ENCODE assay signal across 8 cellular contexts in genomic region chr3:31918179-31919165, GRCh38.
DNase-seq lines count a peak whose midpoint lies in the region; ATAC-seq, FAIRE-seq and TF ChIP-seq lines count a peak whose summit lies in the region.

No MANE protein-coding gene starts in this region.

- no peaks in the 10 kb centered on the region for H4K20me1 ChIP-seq in BLaER1
- H4K20me1 ChIP-seq in H1 (replicated peaks in 1 of 2; ENCODE audit: control insufficient read depth in 1 of 2, insufficient read depth in 2 of 2, low read length in 2 of 2): no peaks in the 10 kb centered on the region
- H4K20me1 ChIP-seq in SK-N-SH (ENCODE audit: insufficient read depth): no peaks in the 10 kb centered on the region

- no peak overlapping the region for H3K4ac ChIP-seq in H1 (replicated peaks; ENCODE audit: insufficient read length, low read depth, low read length)

- no peak for TF ChIP-seq CTCF in H1 (IDR thresholded peaks at IDR 0.05; ENCODE audit: control extremely low read depth in 1 of 3, insufficient read depth in 1 of 3, low read depth in 1 of 3, low read length in 3 of 3)
- no peak for TF ChIP-seq CTCF in SK-N-SH (IDR thresholded peaks at IDR 0.05)

- H3K27ac ChIP-seq in BLaER1 (no peak overlapping the region), H1 (ENCODE audit: low read depth, low read length) (peak overlapping the region; percentile 31; the same call in 1 of the 2 replicates), SK-N-SH (ENCODE audit: low read depth in 2 of 2, low read length in 1 of 2) (no peak overlapping the region)

- no peaks in the 10 kb centered on the region for H3K36me3 ChIP-seq in BLaER1
- peaks cover 0 to 8% (median 3%) of the 10 kb centered on the region in 4 experiments; a peak in 2 of 8 replicates for H3K36me3 ChIP-seq in H1 (ENCODE audit: control insufficient read depth in 2 of 4, insufficient read depth in 4 of 4, low read length in 3 of 4)
- no peaks in the 10 kb centered on the region for H3K36me3 ChIP-seq in SK-N-SH (replicated peaks in 1 of 2; ENCODE audit: control insufficient read depth in 1 of 2, insufficient read depth in 2 of 2, low read length in 1 of 2)

- peaks cover 11% of the 10 kb centered on the region for H3K4me1 ChIP-seq in BLaER1
- H3K4me1 ChIP-seq in H1 (replicated peaks in 1 of 4; ENCODE audit: control insufficient read depth in 3 of 4, insufficient read depth in 4 of 4, low read length in 3 of 4): peaks cover 6 to 25% (median 20%) of the 10 kb centered on the region in 4 experiments
- H3K4me1 ChIP-seq in SK-N-SH (ENCODE audit: control insufficient read depth in 1 of 2, insufficient read depth in 2 of 2, low read depth in 1 of 2, low read length in 1 of 2): peaks cover 0 to 2% of the 10 kb centered on the region in 2 experiments; a peak in 1 of 4 replicates

- no peak for TF ChIP-seq POLR2A in H1 (IDR thresholded peaks at IDR 0.05; ENCODE audit: control extremely low read depth in 1 of 2, low read depth in 2 of 2, low read length in 2 of 2)

- no peak overlapping the region for H3K23ac ChIP-seq in H1 (ENCODE audit: insufficient read length)

- no peak for TF ChIP-seq RAD21 in H1 (IDR thresholded peaks at IDR 0.05 in 1 of 2, conservative IDR thresholded peaks at IDR 0.05 in 1 of 2; ENCODE audit: low read depth in 2 of 2, low read length in 2 of 2)
- no peak for TF ChIP-seq RAD21 in SK-N-SH (IDR thresholded peaks at IDR 0.05; ENCODE audit: low read length)

- TF ChIP-seq EP300 in H1 (IDR thresholded peaks at IDR 0.05; ENCODE audit: borderline replicate concordance in 1 of 2, low read depth in 2 of 2, low read length in 2 of 2) (no peak), SK-N-SH (IDR thresholded peaks at IDR 0.05; ENCODE audit: borderline replicate concordance in 1 of 2, low read depth in 1 of 2, low read length in 1 of 2) (no peak)

- FAIRE-seq in H1 (lab: Jason Lieb, UNC): no peak

- H2BK20ac ChIP-seq in H1 (ENCODE audit: low read length): peak overlapping the region; percentile 54; the same call in 1 of the 2 replicates

- H3K14ac ChIP-seq in H1 (ENCODE audit: insufficient read length): no peak overlapping the region

- H3K9me3 ChIP-seq in BLaER1 (peaks cover 18% of the 10 kb centered on the region), H1 (ENCODE audit: insufficient read depth in 2 of 2, low read depth in 1 of 2, low read length in 1 of 2) (peaks cover 7 to 8% of the 10 kb centered on the region in 2 experiments), SK-N-SH (no peaks in the 10 kb centered on the region)

- H2BK5ac ChIP-seq in H1 (ENCODE audit: low read depth, low read length): peak overlapping the region; percentile 53

- H2BK12ac ChIP-seq in H1 (ENCODE audit: low read depth, low read length): 0 out of 2 replicates have a peak overlapping the region, but pooled peaks have one; percentile 69

- no peak overlapping the region for H2AFZ ChIP-seq in H1 (ENCODE audit: low read length)
- no peak overlapping the region for H2AFZ ChIP-seq in SK-N-SH (ENCODE audit: low read depth)

- H3K9ac ChIP-seq in BLaER1: no peak overlapping the region
- no peak overlapping the region for H3K9ac ChIP-seq in H1 (replicated peaks in 1 of 4; ENCODE audit: extremely low read depth in 1 of 4, low read depth in 3 of 4, low read length in 3 of 4)
- no peak overlapping the region for H3K9ac ChIP-seq in SK-N-SH

- H4K8ac ChIP-seq in H1 (ENCODE audit: extremely low read depth, insufficient read depth, low read length): no peak overlapping the region; the same call in 1 of the 2 replicates

- DNase-seq in H1 (ENCODE audit: low read depth in 1 of 2, low spot score in 2 of 2): no peak
- no peak for DNase-seq in SK-N-SH
- no peak for DNase-seq in NOMO-1 (lab: John Stamatoyannopoulos, UW; ENCODE audit: unreplicated experiment in 2 of 2)
- no peak for DNase-seq in stimulated activated CD4-positive, alpha-beta T cell treated with anti-CD3 and anti-CD28 coated beads, Interleukin-2, amount 100 ng/mL, for 48 hours
- DNase-seq in KG1 (lab: John Stamatoyannopoulos, UW): no peak

- no peaks in the 10 kb centered on the region for H3F3A ChIP-seq in SK-N-SH (replicated peaks; ENCODE audit: insufficient read depth)

- H3K79me1 ChIP-seq in H1 (ENCODE audit: low read depth, low read length): peaks cover 9% of the 10 kb centered on the region

- peak; percentile 64 for ATAC-seq in GM19438 (IDR thresholded peaks at IDR 0.05; ENCODE audit: low read depth, unreplicated experiment)
- ATAC-seq in HG03378 (IDR thresholded peaks at IDR 0.05; ENCODE audit: unreplicated experiment): peak; percentile 84

- no peaks in the 10 kb centered on the region for H3K27me3 ChIP-seq in BLaER1
- H3K27me3 ChIP-seq in H1 (replicated peaks in 1 of 4; ENCODE audit: control insufficient read depth in 3 of 4, extremely low read depth in 1 of 4, insufficient read depth in 3 of 4, low read length in 3 of 4): no peaks in the 10 kb centered on the region
- H3K27me3 ChIP-seq in SK-N-SH (ENCODE audit: insufficient read depth): no peaks in the 10 kb centered on the region

- peak overlapping the region; percentile 45 for H4K91ac ChIP-seq in H1 (replicated peaks; ENCODE audit: insufficient read length, low read length)

- H2BK15ac ChIP-seq in H1 (ENCODE audit: low read length): no peak overlapping the region

- peak overlapping the region; percentile 96; the same call in 1 of the 2 replicates for H2AK5ac ChIP-seq in H1 (ENCODE audit: low read depth, low read length)

- peak overlapping the region; percentile 15 for H3K4me2 ChIP-seq in BLaER1
- H3K4me2 ChIP-seq in H1 (ENCODE audit: insufficient read depth in 1 of 2, low read depth in 2 of 2, low read length in 2 of 2): peak overlapping the region in 1 of 2 experiments; percentile 62; a peak in 2 of 4 replicates
- no peak overlapping the region for H3K4me2 ChIP-seq in SK-N-SH

- no peak overlapping the region for H2BK120ac ChIP-seq in H1 (replicated peaks; ENCODE audit: low read depth, low read length)

- no peak overlapping the region for H4K5ac ChIP-seq in H1 (ENCODE audit: insufficient read length, low read depth, low read length)

- no peaks in the 10 kb centered on the region for H3K23me2 ChIP-seq in H1 (ENCODE audit: low read depth, low read length)

- H3K9me2 ChIP-seq in SK-N-SH: no peaks in the 10 kb centered on the region

- H3K79me2 ChIP-seq in H1 (ENCODE audit: control insufficient read depth in 1 of 2, insufficient read depth in 2 of 2, low read length in 2 of 2) (peaks cover 14 to 85% of the 10 kb centered on the region in 2 experiments), SK-N-SH (ENCODE audit: insufficient read depth) (no peaks in the 10 kb centered on the region)

- H3K56ac ChIP-seq in H1 (replicated peaks; ENCODE audit: insufficient read length, low read depth, low read length): no peak overlapping the region

- POLR2A ChIA-PET in H1 (lab: Charles Lee; ENCODE audit: partially characterized antibody): interaction anchor here (0.9 kb wide), 1 partner anchor 10 kb away, joined by 4 read pairs; no protein-coding TSS in a partner anchor
- POLR2A ChIA-PET in SK-N-SH (lab: Yijun Ruan, JAX): no interaction called here

- CTCF ChIA-PET in H1 (lab: Charles Lee; ENCODE audit: partially characterized antibody) (interaction anchor here (0.7 to 1.5 kb wide), 4 partner anchors 11 to 235 kb away, joined by 3 to 4 read pairs (median 3); no protein-coding TSS in a partner anchor), SK-N-SH (lab: Yijun Ruan, JAX) (no interaction called here)

- H3K4me3 ChIP-seq in BLaER1 (no peak overlapping the region), H1 (ENCODE audit: extremely low read depth in 1 of 4, insufficient read depth in 2 of 4, low read depth in 3 of 4, low read length in 4 of 4) (no peak overlapping the region), SK-N-SH (ENCODE audit: low read depth in 2 of 2, low read length in 1 of 2) (no peak overlapping the region)

- H3K18ac ChIP-seq in H1 (ENCODE audit: extremely low read depth, low read length): no peak overlapping the region; the same call in 1 of the 2 replicates

- WGBS in H1 (ENCODE audit: extremely low coverage in 1 of 2, insufficient coverage in 1 of 2, insufficient read length in 1 of 2, insufficient replicate concordance in 2 of 2, low coverage in 1 of 2, low lambda C conversion rate in 2 of 2, missing lambda C conversion rate in 1 of 2), 2 experiments: 82% methylated on average over 5 of the region's 5 CpGs; no CpG with 5 or more reads in 1 of the 2 experiments
- WGBS in SK-N-SH (ENCODE audit: low lambda C conversion rate): 50% methylated on average over 5 of the region's 5 CpGs

TF ChIP-seq in H1, 55 proteins besides CTCF, POLR2A, EP300 and RAD21 (continues in another document):
- no peak for TF ChIP-seq SRF (IDR thresholded peaks at IDR 0.05; ENCODE audit: low read depth, low read length)
- TF ChIP-seq GTF2F1 (IDR thresholded peaks at IDR 0.05; ENCODE audit: borderline replicate concordance, low read depth, low read length): no peak
- no peak for TF ChIP-seq RNF2 (IDR thresholded peaks at IDR 0.05; ENCODE audit: borderline replicate concordance, low read depth, low read length, missing control alignments, poor library complexity, severe bottlenecking)
- no peak for TF ChIP-seq SIN3A (conservative IDR thresholded peaks at IDR 0.05 in 1 of 2, IDR thresholded peaks at IDR 0.05 in 1 of 2; ENCODE audit: low read depth in 1 of 2, low read length in 2 of 2)
- no peak for TF ChIP-seq SP1 (IDR thresholded peaks at IDR 0.05; ENCODE audit: low read depth, low read length)
- no peak for TF ChIP-seq JUN (IDR thresholded peaks at IDR 0.05; ENCODE audit: low read depth, low read length)
- no peak for TF ChIP-seq KDM4A (IDR thresholded peaks at IDR 0.05; ENCODE audit: low read depth, low read length, severe bottlenecking)
- TF ChIP-seq ASH2L (IDR thresholded peaks at IDR 0.05; ENCODE audit: low read length): no peak
- TF ChIP-seq GABPA (IDR thresholded peaks at IDR 0.05; ENCODE audit: borderline replicate concordance, insufficient read depth, low read length): no peak
- no peak for TF ChIP-seq POLR2AphosphoS5 (IDR thresholded peaks at IDR 0.05; ENCODE audit: low read depth, low read length)

TF ChIP-seq in SK-N-SH, 30 proteins besides CTCF, POLR2A, EP300 and RAD21 (continues in another document):
- TF ChIP-seq SMC3 (IDR thresholded peaks at IDR 0.05; ENCODE audit: low read depth, low read length) (no peak), RXRA (IDR thresholded peaks at IDR 0.05; ENCODE audit: borderline replicate concordance, low read depth) (no peak), NFIC (IDR thresholded peaks at IDR 0.05; ENCODE audit: borderline replicate concordance) (no peak), SIN3A (IDR thresholded peaks at IDR 0.05; ENCODE audit: borderline replicate concordance, low read depth, low read length) (no peak), USF1 (IDR thresholded peaks at IDR 0.05; ENCODE audit: borderline replicate concordance, low read depth) (no peak), FOXJ3 (CRISPR knock-in tag; IDR thresholded peaks at IDR 0.05) (no peak), TEAD4 (IDR thresholded peaks at IDR 0.05; ENCODE audit: borderline replicate concordance, insufficient read depth) (no peak), GABPA (IDR thresholded peaks at IDR 0.05; ENCODE audit: low read depth) (no peak)
